ENCODE assay signal across 18 cellular contexts in genomic region chr1:245353915-245354775, GRCh38.
DNase-seq lines count a peak whose midpoint lies in the region; ATAC-seq and TF ChIP-seq lines count a peak whose summit lies in the region.
"Had no signal": no experiment of that assay in that cellular context is flagged by ENCODE, and none has a peak within 500 bp of the region (broad histone marks: within the 10 kb centered on the region; RNA-seq: fewer than 3 reads in every experiment).

No MANE protein-coding gene starts in this region.

- peak; percentile 72 for ATAC-seq in activated CD8-positive, alpha-beta T cell treated with anti-CD3 and anti-CD28 coated beads for 36 hours
- no peak for ATAC-seq in activated CD8-positive, alpha-beta T cell treated with anti-CD3 and anti-CD28 coated beads, Interleukin-2, amount 10 ng/mL, durations not matched to agents 7 days and 5 days
- peak; percentile 53; the same call in 1 of the 3 replicates for ATAC-seq in DND-41 (ENCODE audit: insufficient read depth, low read depth)
- ATAC-seq in stimulated activated naive CD8-positive, alpha-beta T cell treated with anti-CD3 and anti-CD28 coated beads, Interleukin-15, Interleukin-2, amounts not matched to agents 100 U/mL and 50 U/mL, for 24 hours = peak; percentile 19
- ATAC-seq: A549, HepG2 had no signal

- CTCF ChIA-PET in activated CD8-positive, alpha-beta T cell treated with anti-CD3 and anti-CD28 coated beads for 36 hours (lab: Charles Lee) = interaction anchor here (1.3 kb wide), 1 partner anchor 210 kb away, joined by 3 read pairs; no protein-coding TSS in a partner anchor
- CTCF ChIA-PET in activated CD8-positive, alpha-beta T cell treated with anti-CD3 and anti-CD28 coated beads, Interleukin-2, amount 10 ng/mL, durations not matched to agents 7 days and 5 days (lab: Charles Lee) = no interaction called here
- CTCF ChIA-PET in activated naive CD4-positive, alpha-beta T cell treated with anti-CD3 and anti-CD28 coated beads, Interleukin-2, amount 10 ng/mL, durations not matched to agents 7 days and 5 days (lab: Charles Lee) = no interaction called here

- H3K9me3 ChIP-seq in DND-41 (ENCODE audit: insufficient read depth, low read length, severe bottlenecking) = no peaks in the 10 kb centered on the region
- H3K9me3 ChIP-seq: A549, Caco-2 had no signal

- POLR2A ChIA-PET in activated CD8-positive, alpha-beta T cell treated with anti-CD3 and anti-CD28 coated beads for 36 hours (lab: Charles Lee) = interaction anchor here (0.9 kb wide), 1 partner anchor 22 kb away, joined by 3 read pairs; no protein-coding TSS in a partner anchor
- POLR2A ChIA-PET in activated CD8-positive, alpha-beta T cell treated with anti-CD3 and anti-CD28 coated beads, Interleukin-2, amount 10 ng/mL, durations not matched to agents 7 days and 5 days (lab: Charles Lee) = no interaction called here

- H2AFZ ChIP-seq in DND-41 (ENCODE audit: low read depth, low read length) = no peak overlapping the region

- no peaks in the 10 kb centered on the region for H3K27me3 ChIP-seq in DND-41 (ENCODE audit: insufficient read depth, low read length, poor library complexity)

- peaks cover 12% of the 10 kb centered on the region for H3K4me1 Mint-ChIP-seq in activated CD8-positive, alpha-beta T cell treated with anti-CD3 and anti-CD28 coated beads for 36 hours (ENCODE audit: low read depth)
- H3K4me1 Mint-ChIP-seq in activated CD8-positive, alpha-beta T cell treated with anti-CD3 and anti-CD28 coated beads, Interleukin-2, amount 10 ng/mL, durations not matched to agents 7 days and 5 days (ENCODE audit: low read depth) = peaks cover 12% of the 10 kb centered on the region
- no peaks in the 10 kb centered on the region for H3K4me1 Mint-ChIP-seq in activated naive CD4-positive, alpha-beta T cell treated with anti-CD3 and anti-CD28 coated beads, Interleukin-2, amount 10 ng/mL, durations not matched to agents 7 days and 5 days
- H3K4me1 Mint-ChIP-seq: H9 had no signal

- no peaks in the 10 kb centered on the region for H3K79me2 ChIP-seq in DND-41 (ENCODE audit: insufficient read depth, low read length)

- peaks cover 4% of the 10 kb centered on the region for H3K27me3 Mint-ChIP-seq in activated CD8-positive, alpha-beta T cell treated with anti-CD3 and anti-CD28 coated beads for 36 hours
- peaks cover 8% of the 10 kb centered on the region for H3K27me3 Mint-ChIP-seq in activated CD8-positive, alpha-beta T cell treated with anti-CD3 and anti-CD28 coated beads, Interleukin-2, amount 10 ng/mL, durations not matched to agents 7 days and 5 days (ENCODE audit: low read depth)
- H3K27me3 Mint-ChIP-seq in activated naive CD4-positive, alpha-beta T cell treated with anti-CD3 and anti-CD28 coated beads, Interleukin-2, amount 10 ng/mL, durations not matched to agents 7 days and 5 days = no peaks in the 10 kb centered on the region

- no peak overlapping the region for H3K27ac ChIP-seq in DND-41 (ENCODE audit: low read length)
- H3K27ac ChIP-seq: 22Rv1, A549, C4-2B had no signal

- H3K4me3 Mint-ChIP-seq in activated CD8-positive, alpha-beta T cell treated with anti-CD3 and anti-CD28 coated beads for 36 hours = no peak overlapping the region
- no peak overlapping the region for H3K4me3 Mint-ChIP-seq in activated CD8-positive, alpha-beta T cell treated with anti-CD3 and anti-CD28 coated beads, Interleukin-2, amount 10 ng/mL, durations not matched to agents 7 days and 5 days
- H3K4me3 Mint-ChIP-seq in activated naive CD4-positive, alpha-beta T cell treated with anti-CD3 and anti-CD28 coated beads, Interleukin-2, amount 10 ng/mL, durations not matched to agents 7 days and 5 days = no peak overlapping the region
- H3K4me3 Mint-ChIP-seq: CD4-positive, alpha-beta T cell; H9 had no signal

- H3K36me3 Mint-ChIP-seq in activated CD8-positive, alpha-beta T cell treated with anti-CD3 and anti-CD28 coated beads for 36 hours (ENCODE audit: low read depth) = no peaks in the 10 kb centered on the region
- no peaks in the 10 kb centered on the region for H3K36me3 Mint-ChIP-seq in activated CD8-positive, alpha-beta T cell treated with anti-CD3 and anti-CD28 coated beads, Interleukin-2, amount 10 ng/mL, durations not matched to agents 7 days and 5 days (ENCODE audit: low read depth)
- no peaks in the 10 kb centered on the region for H3K36me3 Mint-ChIP-seq in activated naive CD4-positive, alpha-beta T cell treated with anti-CD3 and anti-CD28 coated beads, Interleukin-2, amount 10 ng/mL, durations not matched to agents 7 days and 5 days

- peak overlapping the region; percentile 63 for H3K27ac Mint-ChIP-seq in activated CD8-positive, alpha-beta T cell treated with anti-CD3 and anti-CD28 coated beads for 36 hours
- H3K27ac Mint-ChIP-seq in activated CD8-positive, alpha-beta T cell treated with anti-CD3 and anti-CD28 coated beads, Interleukin-2, amount 10 ng/mL, durations not matched to agents 7 days and 5 days = no peak overlapping the region
- no peak overlapping the region for H3K27ac Mint-ChIP-seq in activated naive CD4-positive, alpha-beta T cell treated with anti-CD3 and anti-CD28 coated beads, Interleukin-2, amount 10 ng/mL, durations not matched to agents 7 days and 5 days
- H3K27ac Mint-ChIP-seq: CD4-positive, alpha-beta T cell; H9 had no signal

- H3K9me3 Mint-ChIP-seq in activated CD8-positive, alpha-beta T cell treated with anti-CD3 and anti-CD28 coated beads for 36 hours = no peaks in the 10 kb centered on the region
- no peaks in the 10 kb centered on the region for H3K9me3 Mint-ChIP-seq in activated CD8-positive, alpha-beta T cell treated with anti-CD3 and anti-CD28 coated beads, Interleukin-2, amount 10 ng/mL, durations not matched to agents 7 days and 5 days (ENCODE audit: insufficient read depth)
- no peaks in the 10 kb centered on the region for H3K9me3 Mint-ChIP-seq in activated naive CD4-positive, alpha-beta T cell treated with anti-CD3 and anti-CD28 coated beads, Interleukin-2, amount 10 ng/mL, durations not matched to agents 7 days and 5 days
- H3K9me3 Mint-ChIP-seq: CD4-positive, alpha-beta T cell; H9 had no signal

- DNase-seq in activated CD8-positive, alpha-beta T cell treated with anti-CD3 and anti-CD28 coated beads for 36 hours = peak; percentile 28
- DNase-seq in activated CD8-positive, alpha-beta T cell treated with anti-CD3 and anti-CD28 coated beads, Interleukin-2, amount 10 ng/mL, durations not matched to agents 7 days and 5 days = no peak
- DNase-seq in DND-41 = no peak
- DNase-seq in mesenteric fat pad (ENCODE audit: low spot score) = peak; percentile 78
- DNase-seq in stimulated activated naive CD8-positive, alpha-beta T cell treated with anti-CD3 and anti-CD28 coated beads, Interleukin-15, Interleukin-2, amounts not matched to agents 100 U/mL and 50 U/mL, for 24 hours = no peak
- no peak for DNase-seq in activated CD8-positive, alpha-beta memory T cell treated with anti-CD3 and anti-CD28 coated beads for 24 hours
- no peak for DNase-seq in NAMALWA (ENCODE audit: low spot score)
- no peak for DNase-seq in activated naive CD4-positive, alpha-beta T cell treated with anti-CD3 and anti-CD28 coated beads, Interleukin-2, amount 10 ng/mL, durations not matched to agents 7 days and 5 days
- DNase-seq: AML-193; Caco-2; CD4-positive, alpha-beta T cell; GDM1; GOT3; H9 had no signal

- H3K36me3 ChIP-seq in DND-41 (ENCODE audit: insufficient read depth, low read length) = no peaks in the 10 kb centered on the region

- intact Hi-C loops in activated CD8-positive, alpha-beta T cell treated with anti-CD3 and anti-CD28 coated beads for 36 hours (cut with micrococcal nuclease) = no loop called here

- H3K4me2 ChIP-seq in DND-41 (ENCODE audit: insufficient read depth, low read length) = no peak overlapping the region
- H3K4me2 ChIP-seq: A549 had no signal

- H3K4me1 ChIP-seq in DND-41 (ENCODE audit: insufficient read depth, low read length) = peaks cover 17% of the 10 kb centered on the region
- H3K4me1 ChIP-seq: A549, Caco-2 had no signal

- TF ChIP-seq CTCF in activated CD8-positive, alpha-beta T cell treated with anti-CD3 and anti-CD28 coated beads for 36 hours (IDR thresholded peaks at IDR 0.05) = no peak
- no peak for TF ChIP-seq CTCF in DND-41 (IDR thresholded peaks at IDR 0.05; ENCODE audit: borderline replicate concordance, extremely low read depth, low read length, poor library complexity, severe bottlenecking)

- no peaks in the 10 kb centered on the region for H4K20me1 ChIP-seq in DND-41 (ENCODE audit: insufficient read depth, low read length)

- no peak overlapping the region for H3K4me3 ChIP-seq in DND-41 (ENCODE audit: low read depth in 1 of 2, low read length in 2 of 2)
- H3K4me3 ChIP-seq: A549 had no signal

- no peak overlapping the region for H3K9ac ChIP-seq in DND-41 (ENCODE audit: low read depth, low read length)

Comparison
In these comparisons a context has a peak if more than half of its experiments do, and no peak if none do; other contexts are left out.
1. DNase-seq: peak in activated CD8-positive, alpha-beta T cell treated with anti-CD3 and anti-CD28 coated beads for 36 hours (single experiment) and mesenteric fat pad (single experiment); none in activated CD8-positive, alpha-beta T cell treated with anti-CD3 and anti-CD28 coated beads, Interleukin-2, amount 10 ng/mL, durations not matched to agents 7 days and 5 days (single experiment), DND-41 (single experiment), stimulated activated naive CD8-positive, alpha-beta T cell treated with anti-CD3 and anti-CD28 coated beads, Interleukin-15, Interleukin-2, amounts not matched to agents 100 U/mL and 50 U/mL, for 24 hours (single experiment), activated CD8-positive, alpha-beta memory T cell treated with anti-CD3 and anti-CD28 coated beads for 24 hours (single experiment), NAMALWA (single experiment) and activated naive CD4-positive, alpha-beta T cell treated with anti-CD3 and anti-CD28 coated beads, Interleukin-2, amount 10 ng/mL, durations not matched to agents 7 days and 5 days (single experiment).